ENCODE assay signal across 1 cellular context in genomic region chr2:109052922-109053321, GRCh38.
TF ChIP-seq lines count a peak whose summit lies in the region.

No MANE protein-coding gene starts in this region.

TF ChIP-seq in SK-N-SH treated with all-trans-retinoic acid at 6 μM for 48 hours, 23 proteins besides CTCF, POLR2A, EP300 and RAD21 (continued from another document):
- TF ChIP-seq TSHZ2 (CRISPR knock-in tag; IDR thresholded peaks at IDR 0.05) = no peak
- no peak for TF ChIP-seq ZNF565 (CRISPR knock-in tag; conservative IDR thresholded peaks at IDR 0.05; ENCODE audit: low read depth)
